In the genomic region with DNA sequence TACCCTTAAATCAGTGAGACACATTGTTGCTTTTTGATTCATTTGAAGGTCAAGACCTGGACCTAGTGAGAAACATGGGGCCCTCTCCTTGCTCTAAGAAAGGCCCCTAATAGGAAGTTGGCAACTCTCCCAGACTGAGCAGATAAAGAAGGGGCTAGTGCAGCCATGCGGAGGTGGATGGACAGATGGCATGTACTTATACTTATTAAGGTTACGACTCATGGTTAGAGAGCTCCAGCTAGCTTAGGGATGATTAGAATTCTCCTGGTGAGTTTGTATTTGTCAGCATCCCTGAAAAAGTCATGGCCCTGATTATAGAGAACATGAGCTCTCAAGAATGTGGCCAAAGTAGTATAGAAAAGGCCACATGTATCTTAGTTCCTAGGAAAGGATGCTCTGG, we compare ENCODE assay signal across 28 cellular contexts.
DNase-seq lines count a peak whose midpoint lies in the region; TF ChIP-seq lines count a peak whose summit lies in the region.
"Had no signal": no experiment of that assay in that cellular context is flagged by ENCODE, and none has a peak within 500 bp of the region (broad histone marks: within the 10 kb centered on the region; RNA-seq: fewer than 3 reads in every experiment).

No MANE protein-coding gene starts in this region.

- H3K36me3 Mint-ChIP-seq in activated naive CD8-positive, alpha-beta T cell treated with anti-CD3 and anti-CD28 coated beads for 36 hours: no peaks in the 10 kb centered on the region
- H3K36me3 Mint-ChIP-seq: stimulated activated naive B cell treated with anti-CD40 and anti-IgM and Interleukin-4, amounts not matched to agents 10 μg/mL and 1 μg/mL and 100 μg/mL, for 72 hours; WTC11 had no signal

- no peaks in the 10 kb centered on the region for H3K36me3 ChIP-seq in WERI-Rb-1
- H3K36me3 ChIP-seq: adrenal gland, BLaER1, breast epithelium, heart left ventricle, pancreas, right lobe of liver, upper lobe of left lung had no signal

- H3K4me1 Mint-ChIP-seq in activated naive CD8-positive, alpha-beta T cell treated with anti-CD3 and anti-CD28 coated beads for 36 hours: no peaks in the 10 kb centered on the region
- H3K4me1 Mint-ChIP-seq: neural crest cell; stimulated activated naive B cell treated with anti-CD40 and anti-IgM and Interleukin-4, amounts not matched to agents 10 μg/mL and 1 μg/mL and 100 μg/mL, for 72 hours; WTC11 had no signal

- peaks cover 6% of the 10 kb centered on the region for H3K27me3 Mint-ChIP-seq in activated naive CD8-positive, alpha-beta T cell treated with anti-CD3 and anti-CD28 coated beads for 36 hours
- H3K27me3 Mint-ChIP-seq: stimulated activated naive B cell treated with anti-CD40 and anti-IgM and Interleukin-4, amounts not matched to agents 10 μg/mL and 1 μg/mL and 100 μg/mL, for 72 hours had no signal

- no peaks in the 10 kb centered on the region for H3K9me3 ChIP-seq in WERI-Rb-1 (ENCODE audit: severe bottlenecking)
- H3K9me3 ChIP-seq: adrenal gland, BLaER1, breast epithelium, heart left ventricle, pancreas, right lobe of liver, upper lobe of left lung had no signal

- no peak overlapping the region for H3K27ac Mint-ChIP-seq in activated naive CD8-positive, alpha-beta T cell treated with anti-CD3 and anti-CD28 coated beads for 36 hours
- H3K27ac Mint-ChIP-seq: activated T-cell treated with anti-CD3 and anti-CD28 coated beads, Interleukin-2, amount 50 U/mL, for 72 hours; stimulated activated naive B cell treated with anti-CD40 and anti-IgM and Interleukin-4, amounts not matched to agents 10 μg/mL and 1 μg/mL and 100 μg/mL, for 72 hours; WTC11 had no signal

- peak overlapping the region; percentile 42; the same call in 1 of the 2 replicates for H3K27ac ChIP-seq in WERI-Rb-1
- H3K27ac ChIP-seq: adrenal gland, BLaER1, breast epithelium, heart left ventricle, pancreas, right lobe of liver, upper lobe of left lung had no signal

- H3K4me3 Mint-ChIP-seq in activated naive CD8-positive, alpha-beta T cell treated with anti-CD3 and anti-CD28 coated beads for 36 hours: no peak overlapping the region
- H3K4me3 Mint-ChIP-seq: activated T-cell treated with anti-CD3 and anti-CD28 coated beads, Interleukin-2, amount 50 U/mL, for 72 hours; neural crest cell; stimulated activated naive B cell treated with anti-CD40 and anti-IgM and Interleukin-4, amounts not matched to agents 10 μg/mL and 1 μg/mL and 100 μg/mL, for 72 hours; WTC11 had no signal

- H3K9me3 Mint-ChIP-seq in activated naive CD8-positive, alpha-beta T cell treated with anti-CD3 and anti-CD28 coated beads for 36 hours: no peaks in the 10 kb centered on the region
- H3K9me3 Mint-ChIP-seq: neural crest cell, WTC11 had no signal

- no peak for TF ChIP-seq CTCF in WERI-Rb-1 (IDR thresholded peaks at IDR 0.05; ENCODE audit: low read depth, low read length)

- H3K27me3 ChIP-seq in WERI-Rb-1 (ENCODE audit: insufficient read depth, low read depth, severe bottlenecking): no peaks in the 10 kb centered on the region
- H3K27me3 ChIP-seq: adrenal gland, BLaER1, breast epithelium, pancreas, right lobe of liver, upper lobe of left lung had no signal

- DNase-seq in EL (peak; percentile 69), LHCN-M2 (ENCODE audit: low read depth) (peak; percentile 6), WERI-Rb-1 (peak; percentile 79), kidney tubule cell (ENCODE audit: low spot score) (peak; percentile 49), SHP77 (lab: John Stamatoyannopoulos, UW) (no peak), NCI-H146 treated with DMSO at 0.1 percent for 48 hours (lab: John Stamatoyannopoulos, UW; ENCODE audit: unreplicated experiment) (no peak), DMS153 (lab: John Stamatoyannopoulos, UW) (no peak)
- no peak for DNase-seq in activated naive CD8-positive, alpha-beta T cell treated with anti-CD3 and anti-CD28 coated beads for 36 hours
- DNase-seq: ACHN; activated naive CD4-positive, alpha-beta T cell; activated T-cell treated with anti-CD3 and anti-CD28 coated beads, Interleukin-2, amount 50 U/mL, for 72 hours; adrenal gland; DND-41; heart left ventricle; mammary epithelial cell; NCI-H1436; pancreas; right lobe of liver; SIG-M5; stimulated activated CD4-positive, alpha-beta T cell treated with anti-CD3 and anti-CD28 coated beads, Interleukin-4, amount 100 ng/mL, for 4 hours; stimulated activated naive B cell treated with anti-CD40 and anti-IgM and Interleukin-4, amounts not matched to agents 10 μg/mL and 1 μg/mL and 100 μg/mL, for 72 hours; T1000; upper lobe of left lung had no signal

- H3K4me3 ChIP-seq in WERI-Rb-1 (ENCODE audit: low read depth, low read length): no peak overlapping the region
- H3K4me3 ChIP-seq: adrenal gland, BLaER1, breast epithelium, GM12878, heart left ventricle, pancreas, right lobe of liver, upper lobe of left lung had no signal

Comparison
In these comparisons a context has a peak if more than half of its experiments do, and no peak if none do; other contexts are left out.
1. DNase-seq: peak in EL (single experiment), LHCN-M2 (single experiment), WERI-Rb-1 (single experiment) and kidney tubule cell (single experiment); none in SHP77 (0 of 2), NCI-H146 treated with DMSO at 0.1 percent for 48 hours (single experiment), DMS153 (single experiment) and activated naive CD8-positive, alpha-beta T cell treated with anti-CD3 and anti-CD28 coated beads for 36 hours (single experiment).